Comparison of ENCODE assay signal across 2 cellular contexts in genomic region chr4:1467581-1468458, GRCh38.
TF ChIP-seq lines count a peak whose summit lies in the region.

No MANE protein-coding gene starts in this region.

TF ChIP-seq in HepG2, 621 proteins besides CTCF, POLR2A, EP300 and RAD21:
- TF ChIP-seq CEBPG (CRISPR knock-in tag; IDR thresholded peaks at IDR 0.05): no peak
- no peak for TF ChIP-seq DR1 (CRISPR knock-in tag; IDR thresholded peaks at IDR 0.05)
- TF ChIP-seq FOXA1 (IDR thresholded peaks at IDR 0.05): 0 out of 2 replicates have a peak, but pooled peaks have one; percentile 4
- TF ChIP-seq FOXA1 (CRISPR knock-in tag; IDR thresholded peaks at IDR 0.05): no peak
- TF ChIP-seq ZNF749 (CRISPR knock-in tag; IDR thresholded peaks at IDR 0.05; ENCODE audit: borderline replicate concordance): no peak
- no peak for TF ChIP-seq ZBTB8A (CRISPR knock-in tag; IDR thresholded peaks at IDR 0.05; ENCODE audit: borderline replicate concordance, low read depth)
- TF ChIP-seq ELF3 (CRISPR knock-in tag; IDR thresholded peaks at IDR 0.05): no peak
- no peak for TF ChIP-seq RELA (CRISPR knock-in tag; IDR thresholded peaks at IDR 0.05)
- TF ChIP-seq HNF4G (IDR thresholded peaks at IDR 0.05; ENCODE audit: borderline replicate concordance, low read depth, low read length): no peak
- TF ChIP-seq HNF4G (CRISPR knock-in tag; IDR thresholded peaks at IDR 0.05; ENCODE audit: borderline replicate concordance, low read depth): no peak
- no peak for TF ChIP-seq POGK (CRISPR knock-in tag; conservative IDR thresholded peaks at IDR 0.05)
- TF ChIP-seq NFE2 (CRISPR knock-in tag; IDR thresholded peaks at IDR 0.05): no peak
- no peak for TF ChIP-seq XRCC5 (optimal IDR thresholded peaks at IDR 0.05; ENCODE audit: low read length)
- TF ChIP-seq ZNF773 (CRISPR knock-in tag; IDR thresholded peaks at IDR 0.05; ENCODE audit: borderline replicate concordance): no peak
- no peak for TF ChIP-seq MTF1 (CRISPR knock-in tag; IDR thresholded peaks at IDR 0.05)
- no peak for TF ChIP-seq SOX5 (CRISPR knock-in tag; IDR thresholded peaks at IDR 0.05; ENCODE audit: borderline replicate concordance)
- TF ChIP-seq ZNF30 (CRISPR knock-in tag; IDR thresholded peaks at IDR 0.05): no peak
- TF ChIP-seq FOXA3 (CRISPR knock-in tag; IDR thresholded peaks at IDR 0.05): no peak
- TF ChIP-seq SIX1 (CRISPR knock-in tag; IDR thresholded peaks at IDR 0.05; ENCODE audit: borderline replicate concordance): no peak
- TF ChIP-seq BHLHE40 (IDR thresholded peaks at IDR 0.05; ENCODE audit: low read length): no peak
- no peak for TF ChIP-seq ZSCAN29 (CRISPR knock-in tag; conservative IDR thresholded peaks at IDR 0.05)
- TF ChIP-seq ATF7 (IDR thresholded peaks at IDR 0.05): peak; percentile 10; the same call in 1 of the 2 replicates
- no peak for TF ChIP-seq ATF7 (CRISPR knock-in tag; IDR thresholded peaks at IDR 0.05)
- TF ChIP-seq CREB1 (IDR thresholded peaks at IDR 0.05): peak; percentile 96
- no peak for TF ChIP-seq CREB1 (CRISPR knock-in tag; IDR thresholded peaks at IDR 0.05)
- TF ChIP-seq LCORL (IDR thresholded peaks at IDR 0.05): 0 out of 2 replicates have a peak, but pooled peaks have one; percentile 6
- TF ChIP-seq LCORL (CRISPR knock-in tag; IDR thresholded peaks at IDR 0.05): no peak
- no peak for TF ChIP-seq SMARCC2 (IDR thresholded peaks at IDR 0.05)
- TF ChIP-seq PHF5A (CRISPR knock-in tag; IDR thresholded peaks at IDR 0.05; ENCODE audit: low read depth, unreplicated experiment): no peak
- no peak for TF ChIP-seq FOXO1 (CRISPR knock-in tag; IDR thresholded peaks at IDR 0.05)

TF ChIP-seq in H1, 55 proteins besides CTCF, POLR2A, EP300 and RAD21:
- no peak for TF ChIP-seq SRF (IDR thresholded peaks at IDR 0.05; ENCODE audit: low read depth, low read length)
- TF ChIP-seq TAF1 (IDR thresholded peaks at IDR 0.05; ENCODE audit: low read depth, low read length): no peak
- TF ChIP-seq CREB1 (IDR thresholded peaks at IDR 0.05): no peak
- TF ChIP-seq MAX (IDR thresholded peaks at IDR 0.05): no peak
- no peak for TF ChIP-seq CTBP2 (IDR thresholded peaks at IDR 0.05; ENCODE audit: borderline replicate concordance, insufficient read depth, insufficient read length, low read length)
